ENCODE assay signal across 1 cellular context in genomic region chr6:162727347-162728176, GRCh38.
TF ChIP-seq lines count a peak whose summit lies in the region.

PACRG (plus strand) TSS chr6:162727974.
PRKN (minus strand) TSS chr6:162727766.

TF ChIP-seq in HepG2, 621 proteins besides CTCF, POLR2A, EP300 and RAD21 (continues in another document):
- TF ChIP-seq SUZ12 (IDR thresholded peaks at IDR 0.05; ENCODE audit: low read depth, low read length) (peak; percentile 88), MAFF (IDR thresholded peaks at IDR 0.05; ENCODE audit: low read depth, low read length) (no peak; the same call in 1 of the 2 replicates), ZNF292 (CRISPR knock-in tag; IDR thresholded peaks at IDR 0.05; ENCODE audit: borderline replicate concordance, low read depth) (no peak), ZNF556 (CRISPR knock-in tag; IDR thresholded peaks at IDR 0.05; ENCODE audit: borderline replicate concordance) (peak; percentile 73; the same call in 1 of the 2 replicates), CEBPG (CRISPR knock-in tag; IDR thresholded peaks at IDR 0.05) (peak; percentile 90), ZGPAT (CRISPR knock-in tag; IDR thresholded peaks at IDR 0.05) (peak; percentile 90), CEBPB (IDR thresholded peaks at IDR 0.05; ENCODE audit: borderline replicate concordance, low read depth, low read length) (peak; percentile 91), ATRX (CRISPR knock-in tag; IDR thresholded peaks at IDR 0.05; ENCODE audit: borderline replicate concordance) (no peak), CSRNP1 (CRISPR knock-in tag; IDR thresholded peaks at IDR 0.05) (peak; percentile 79; the same call in 1 of the 2 replicates), BHLHE40 (IDR thresholded peaks at IDR 0.05; ENCODE audit: low read length) (no peak; the same call in 1 of the 2 replicates), ZNF354B (CRISPR knock-in tag; IDR thresholded peaks at IDR 0.05) (peak; percentile 66; the same call in 1 of the 2 replicates), THAP8 (CRISPR knock-in tag; IDR thresholded peaks at IDR 0.05; ENCODE audit: borderline replicate concordance) (no peak), ZNF614 (CRISPR knock-in tag; IDR thresholded peaks at IDR 0.05; ENCODE audit: borderline replicate concordance) (peak; percentile 92), E2F5 (CRISPR knock-in tag; conservative IDR thresholded peaks at IDR 0.05) (no peak), ZNF652 (CRISPR knock-in tag; IDR thresholded peaks at IDR 0.05; ENCODE audit: borderline replicate concordance, low read depth) (peak; percentile 70; the same call in 1 of the 2 replicates), ZNF629 (CRISPR knock-in tag; conservative IDR thresholded peaks at IDR 0.05) (peak; percentile 47; the same call in 1 of the 2 replicates), ZFP1 (CRISPR knock-in tag; IDR thresholded peaks at IDR 0.05) (no peak), NFRKB (IDR thresholded peaks at IDR 0.05) (no peak), FOXP4 (CRISPR knock-in tag; IDR thresholded peaks at IDR 0.05) (peak; percentile 69), HES4 (CRISPR knock-in tag; IDR thresholded peaks at IDR 0.05; ENCODE audit: borderline replicate concordance) (peak; percentile 50; the same call in 1 of the 2 replicates), KLF16 (CRISPR knock-in tag; IDR thresholded peaks at IDR 0.05) (no peak; a peak in 1 of 4 replicates), ZNF883 (CRISPR knock-in tag; IDR thresholded peaks at IDR 0.05; ENCODE audit: not compliant biosample characterization) (peak; percentile 79), SMAD3 (CRISPR knock-in tag; IDR thresholded peaks at IDR 0.05) (peak; percentile 38; the same call in 1 of the 2 replicates), CERS6 (CRISPR knock-in tag; IDR thresholded peaks at IDR 0.05) (0 out of 2 replicates have a peak, but pooled peaks have one; percentile 56), SMARCE1 (IDR thresholded peaks at IDR 0.05; ENCODE audit: borderline replicate concordance) (no peak), CAMTA2 (CRISPR knock-in tag; IDR thresholded peaks at IDR 0.05; ENCODE audit: borderline replicate concordance) (peak; percentile 85; the same call in 1 of the 2 replicates), ZNF670 (CRISPR knock-in tag; IDR thresholded peaks at IDR 0.05; ENCODE audit: borderline replicate concordance) (peak; percentile 82; the same call in 1 of the 2 replicates), JARID2 (CRISPR knock-in tag; IDR thresholded peaks at IDR 0.05; ENCODE audit: insufficient replicate concordance) (no peak), SAFB2 (CRISPR knock-in tag; IDR thresholded peaks at IDR 0.05; ENCODE audit: borderline replicate concordance, low read depth) (peak; percentile 61; the same call in 1 of the 2 replicates), ZNF761 (CRISPR knock-in tag; conservative IDR thresholded peaks at IDR 0.05) (0 out of 2 replicates have a peak, but pooled peaks have one; percentile 28), ZSCAN12 (CRISPR knock-in tag; IDR thresholded peaks at IDR 0.05) (no peak), ZNF484 (CRISPR knock-in tag; IDR thresholded peaks at IDR 0.05; ENCODE audit: borderline replicate concordance, low read depth) (no peak), NRL (CRISPR knock-in tag; IDR thresholded peaks at IDR 0.05; ENCODE audit: borderline replicate concordance) (peak; percentile 87; the same call in 1 of the 2 replicates), SMARCC2 (IDR thresholded peaks at IDR 0.05) (no peak), CENPBD1 (CRISPR knock-in tag; IDR thresholded peaks at IDR 0.05; ENCODE audit: borderline replicate concordance, low read depth) (no peak), ZNF850 (CRISPR knock-in tag; conservative IDR thresholded peaks at IDR 0.05) (peak; percentile 90; the same call in 1 of the 2 replicates), ZNF740 (CRISPR knock-in tag; IDR thresholded peaks at IDR 0.05) (no peak; the same call in 1 of the 2 replicates), RCOR2 (CRISPR knock-in tag; IDR thresholded peaks at IDR 0.05) (no peak), ZNF10 (CRISPR knock-in tag; IDR thresholded peaks at IDR 0.05; ENCODE audit: borderline replicate concordance, low read depth) (no peak), ZNF792 (CRISPR knock-in tag; IDR thresholded peaks at IDR 0.05) (peak; percentile 64), ZNF567 (CRISPR knock-in tag; IDR thresholded peaks at IDR 0.05; ENCODE audit: borderline replicate concordance) (no peak; the same call in 1 of the 2 replicates), ZNF232 (CRISPR knock-in tag; IDR thresholded peaks at IDR 0.05; ENCODE audit: borderline replicate concordance) (peak; percentile 77; the same call in 1 of the 2 replicates), ZMAT3 (CRISPR knock-in tag; conservative IDR thresholded peaks at IDR 0.05) (peak; percentile 74; the same call in 1 of the 2 replicates), RFX5 (IDR thresholded peaks at IDR 0.05; ENCODE audit: low read depth, low read length) (peak; percentile 55; the same call in 1 of the 2 replicates), DMAP1 (CRISPR knock-in tag; IDR thresholded peaks at IDR 0.05) (0 out of 2 replicates have a peak, but pooled peaks have one; percentile 20), NONO (IDR thresholded peaks at IDR 0.05) (no peak), NONO (CRISPR knock-in tag; conservative IDR thresholded peaks at IDR 0.05) (peak; percentile 81), ZNF230 (CRISPR knock-in tag; IDR thresholded peaks at IDR 0.05) (0 out of 2 replicates have a peak, but pooled peaks have one; percentile 83), TFDP2 (CRISPR knock-in tag; IDR thresholded peaks at IDR 0.05) (peak; percentile 26), SRF (IDR thresholded peaks at IDR 0.05; ENCODE audit: low read depth, low read length) (no peak), GLI4 (CRISPR knock-in tag; IDR thresholded peaks at IDR 0.05; ENCODE audit: borderline replicate concordance) (no peak; the same call in 1 of the 2 replicates), DNMT1 (CRISPR knock-in tag; IDR thresholded peaks at IDR 0.05) (no peak), EHMT2 (IDR thresholded peaks at IDR 0.05; ENCODE audit: borderline replicate concordance, low read depth, low read length) (no peak; the same call in 1 of the 2 replicates), ZNF337 (CRISPR knock-in tag; IDR thresholded peaks at IDR 0.05; ENCODE audit: borderline replicate concordance, low read depth) (0 out of 2 replicates have a peak, but pooled peaks have one; percentile 60), ARNT (IDR thresholded peaks at IDR 0.05) (no peak), GMEB2 (CRISPR knock-in tag; IDR thresholded peaks at IDR 0.05; ENCODE audit: low read depth) (no peak), STAT6 (CRISPR knock-in tag; IDR thresholded peaks at IDR 0.05; ENCODE audit: borderline replicate concordance) (peak; percentile 93; the same call in 1 of the 2 replicates)
